In the genomic region with DNA sequence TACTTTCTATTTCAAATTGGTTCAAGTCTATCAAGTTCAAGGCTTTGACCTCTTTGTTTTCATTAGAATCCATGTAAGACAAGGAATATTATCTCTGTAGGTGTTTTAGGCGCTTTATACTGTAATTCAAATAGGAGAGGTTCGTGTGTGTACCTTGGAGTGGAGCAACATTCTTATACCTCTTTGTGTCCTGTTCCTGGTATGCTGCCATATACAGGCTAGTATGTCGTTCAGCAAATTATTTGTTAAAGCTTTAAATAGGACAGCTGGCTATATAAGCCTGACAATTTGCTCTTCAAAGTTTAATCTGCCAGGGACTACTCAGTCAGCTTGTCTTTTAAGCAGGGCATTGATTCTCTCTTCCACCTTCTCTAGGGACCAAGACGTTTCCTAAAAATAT, we compare ENCODE assay signal across 16 cellular contexts.
DNase-seq lines count a peak whose midpoint lies in the region; ATAC-seq and TF ChIP-seq lines count a peak whose summit lies in the region.
"Had no signal": no experiment of that assay in that cellular context is flagged by ENCODE, and none has a peak within 500 bp of the region (broad histone marks: within the 10 kb centered on the region; RNA-seq: fewer than 3 reads in every experiment).

No MANE protein-coding gene starts in this region.

- peaks cover 4% of the 10 kb centered on the region for H3K9me3 Mint-ChIP-seq in nephron progenitor cell
- H3K9me3 Mint-ChIP-seq: T-helper 1 cell treated with Interleukin-12 subunit alpha and Interleukin-12 subunit beta and Interleukin-4 antibody, amounts not matched to agents 30 μg/mL and 1 μg/mL, for 36 hours had no signal

- peak overlapping the region; percentile 34 for H3K27ac Mint-ChIP-seq in nephron progenitor cell
- H3K27ac Mint-ChIP-seq: T-helper 1 cell treated with Interleukin-12 subunit alpha and Interleukin-12 subunit beta and Interleukin-4 antibody, amounts not matched to agents 30 μg/mL and 1 μg/mL, for 36 hours had no signal

- H3K27me3 Mint-ChIP-seq in nephron progenitor cell (ENCODE audit: low read depth, poor library complexity), result peaks cover 6% of the 10 kb centered on the region

- DNase-seq in DMS 273 (lab: John Stamatoyannopoulos, UW; ENCODE audit: unreplicated experiment), result peak; percentile 8
- DNase-seq in DMS 273 treated with DMSO at 0.1 percent for 48 hours (lab: John Stamatoyannopoulos, UW), result no peak
- DNase-seq in NCI-H146 (lab: John Stamatoyannopoulos, UW), result peak; percentile 62
- peak; percentile 4 for DNase-seq in NCI-H774 (lab: John Stamatoyannopoulos, UW)
- no peak for DNase-seq in nephron progenitor cell
- DNase-seq in GM19238 (ENCODE audit: insufficient read length, low spot score), result no peak
- DNase-seq in HK-2 (ENCODE audit: unreplicated experiment), result no peak
- DNase-seq: IMR-90, MV-4-11, NCI-H2029, NCI-H345, SHP77 treated with DMSO at 0.1 percent for 48 hours had no signal

- H3K36me3 Mint-ChIP-seq in nephron progenitor cell (ENCODE audit: low read depth), result no peaks in the 10 kb centered on the region

- no peak overlapping the region for H3K4me3 Mint-ChIP-seq in nephron progenitor cell
- H3K4me3 Mint-ChIP-seq: T-helper 1 cell treated with Interleukin-12 subunit alpha and Interleukin-12 subunit beta and Interleukin-4 antibody, amounts not matched to agents 30 μg/mL and 1 μg/mL, for 36 hours had no signal

- peaks cover 9% of the 10 kb centered on the region for H3K4me1 Mint-ChIP-seq in nephron progenitor cell

- TF ChIP-seq CTCF in nephron progenitor cell (IDR thresholded peaks at IDR 0.05), result no peak

- ATAC-seq in GM21619 (IDR thresholded peaks at IDR 0.05; ENCODE audit: unreplicated experiment), result no peak
- ATAC-seq: GM12878, Panc1 had no signal

Comparison
In these comparisons a context has a peak if more than half of its experiments do, and no peak if none do; other contexts are left out.
1. DNase-seq: peak in DMS 273 (single experiment), NCI-H146 (single experiment) and NCI-H774 (single experiment); none in DMS 273 treated with DMSO at 0.1 percent for 48 hours (single experiment), nephron progenitor cell (single experiment), GM19238 (single experiment) and HK-2 (single experiment).